ENCODE assay signal across 24 cellular contexts in the genomic region with DNA sequence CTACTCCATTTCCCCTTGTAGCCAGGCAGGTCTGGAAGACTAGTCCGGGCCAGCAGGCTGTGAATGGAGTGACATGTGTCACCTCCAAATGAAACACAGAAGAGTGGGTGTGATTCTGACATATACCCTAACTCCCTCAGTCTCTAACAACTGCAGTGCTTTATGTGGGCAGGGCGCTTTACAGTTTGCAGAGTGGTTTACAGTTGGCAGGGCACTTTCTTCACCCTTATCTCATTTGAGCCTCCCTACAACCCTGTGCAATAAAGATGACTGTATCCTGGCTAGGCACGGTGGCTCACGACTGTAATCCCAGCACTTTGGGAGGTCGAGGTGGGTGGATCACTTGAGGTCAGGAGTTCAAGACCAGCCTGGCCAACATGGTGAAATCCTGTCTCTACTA.
A peak's percentile ranks its signal among the peaks of the same experiment; 100 is the strongest.
DNase-seq lines count a peak whose midpoint lies in the region; ATAC-seq, FAIRE-seq and TF ChIP-seq lines count a peak whose summit lies in the region.
"Had no signal": no experiment of that assay in that cellular context is flagged by ENCODE, and none has a peak within 500 bp of the region (broad histone marks: within the 10 kb centered on the region; RNA-seq: fewer than 3 reads in every experiment).

No MANE protein-coding gene starts in this region.

- no peak overlapping the region for H4K8ac ChIP-seq in neuronal stem cell (ENCODE audit: low read depth, low read length)

- FAIRE-seq in astrocyte (lab: Jason Lieb, UNC) = no peak
- FAIRE-seq: A204.1, G401.6, GM12891, GM19239 had no signal

- H3K27ac ChIP-seq in astrocyte (ENCODE audit: low read depth, low read length) (no peak overlapping the region), neuronal stem cell (replicated peaks; ENCODE audit: low read length) (no peak overlapping the region), transverse colon (no peak overlapping the region)
- H3K27ac ChIP-seq: BLaER1 had no signal

- TF ChIP-seq POLR2A in transverse colon (IDR thresholded peaks at IDR 0.05) = no peak

- H3K4me2 ChIP-seq in astrocyte (ENCODE audit: low read length) = no peak overlapping the region
- H3K4me2 ChIP-seq in neuronal stem cell (ENCODE audit: insufficient read depth, low read length, poor library complexity, severe bottlenecking) = no peak overlapping the region
- H3K4me2 ChIP-seq: BLaER1 had no signal

- TF ChIP-seq CTCF in astrocyte (IDR thresholded peaks at IDR 0.05; ENCODE audit: insufficient read depth, low read depth, low read length) (no peak), transverse colon (IDR thresholded peaks at IDR 0.05) (no peak)

- no peak overlapping the region for H2BK120ac ChIP-seq in neuronal stem cell (ENCODE audit: low read depth, low read length)

- H2BK5ac ChIP-seq in neuronal stem cell (ENCODE audit: low read length) = no peak overlapping the region

- H3K14ac ChIP-seq in neuronal stem cell (ENCODE audit: low read length) = no peak overlapping the region

- in situ Hi-C loops in transverse colon (cut with MboI; ENCODE audit: low pct_ligation_motif_present in 1 of 4, low pct_unique_long_range_greater_than_20kb in 1 of 4, low sequenced_read_pairs in 3 of 4) = no loop called here

- H3K9me3 ChIP-seq in astrocyte (ENCODE audit: insufficient read depth, low read depth, low read length) = no peaks in the 10 kb centered on the region
- no peaks in the 10 kb centered on the region for H3K9me3 ChIP-seq in neuronal stem cell (replicated peaks in 1 of 2; ENCODE audit: control insufficient read depth in 2 of 2, insufficient read depth in 1 of 2, low read depth in 1 of 2, low read length in 2 of 2)
- no peaks in the 10 kb centered on the region for H3K9me3 ChIP-seq in transverse colon
- H3K9me3 ChIP-seq: BE2C, BLaER1 had no signal

- H3K4me3 ChIP-seq in astrocyte (ENCODE audit: insufficient read depth, low read depth, low read length) (no peak overlapping the region), neuronal stem cell (ENCODE audit: low read length in 2 of 2) (no peak overlapping the region), transverse colon (no peak overlapping the region)
- H3K4me3 ChIP-seq: BLaER1 had no signal

- WGBS in neuronal stem cell (ENCODE audit: extremely low coverage in 2 of 2, insufficient read length in 2 of 2, insufficient replicate concordance in 1 of 2), 2 donors = no CpG with 5 or more reads among the region's 5 CpGs
- WGBS in transverse colon (ENCODE audit: low coverage in 1 of 2), 2 donors = 20 to 57% methylated on average over 1 to 5 of the region's 5 CpGs

- no peak overlapping the region for H4K91ac ChIP-seq in neuronal stem cell (ENCODE audit: low read depth, low read length, poor library complexity)

- ATAC-seq in left colon (peak; percentile 69), HG02623 (IDR thresholded peaks at IDR 0.05; ENCODE audit: unreplicated experiment) (no peak)

- no peak overlapping the region for H2AFZ ChIP-seq in astrocyte (ENCODE audit: low read depth, low read length)
- no peak overlapping the region for H2AFZ ChIP-seq in neuronal stem cell (ENCODE audit: low read length)

- no peak overlapping the region for H3K4ac ChIP-seq in neuronal stem cell (ENCODE audit: low read length)

- H3K27ac Mint-ChIP-seq in astrocyte (ENCODE audit: unreplicated experiment) = no peak overlapping the region
- no peak overlapping the region for H3K27ac Mint-ChIP-seq in activated CD4-positive, alpha-beta memory T cell treated with anti-CD3 and anti-CD28 coated beads, Interleukin-2, amount 10 ng/mL, durations not matched to agents 7 days and 5 days
- H3K27ac Mint-ChIP-seq: CD4-positive, CD25-positive, alpha-beta regulatory T cell; CD8-positive, alpha-beta memory T cell had no signal

- H3K79me1 ChIP-seq in neuronal stem cell (ENCODE audit: low read depth, low read length) = no peaks in the 10 kb centered on the region

- TF ChIP-seq EP300 in transverse colon (IDR thresholded peaks at IDR 0.05; ENCODE audit: low read depth) = no peak

- no peaks in the 10 kb centered on the region for H4K20me1 ChIP-seq in astrocyte (ENCODE audit: insufficient read depth, low read length)
- H4K20me1 ChIP-seq: BLaER1 had no signal

- no peaks in the 10 kb centered on the region for H3K36me3 ChIP-seq in astrocyte (ENCODE audit: insufficient read depth, low read length)
- H3K36me3 ChIP-seq in neuronal stem cell (replicated peaks in 1 of 2; ENCODE audit: control insufficient read depth in 2 of 2, insufficient read depth in 2 of 2, low read length in 2 of 2) = no peaks in the 10 kb centered on the region
- H3K36me3 ChIP-seq in transverse colon = no peaks in the 10 kb centered on the region
- H3K36me3 ChIP-seq: BE2C, BLaER1 had no signal

- CTCF ChIA-PET in activated CD4-positive, alpha-beta memory T cell treated with anti-CD3 and anti-CD28 coated beads, Interleukin-2, amount 10 ng/mL, durations not matched to agents 7 days and 5 days (lab: Charles Lee) = no interaction called here

- H3K27me3 Mint-ChIP-seq in astrocyte (ENCODE audit: low read depth, unreplicated experiment) = peaks cover 66% of the 10 kb centered on the region
- H3K27me3 Mint-ChIP-seq in activated CD4-positive, alpha-beta memory T cell treated with anti-CD3 and anti-CD28 coated beads, Interleukin-2, amount 10 ng/mL, durations not matched to agents 7 days and 5 days = peaks cover 4% of the 10 kb centered on the region

- no peak overlapping the region for H2BK12ac ChIP-seq in neuronal stem cell (ENCODE audit: low read length)

- H3K36me3 Mint-ChIP-seq in astrocyte (ENCODE audit: low read depth, unreplicated experiment) = no peaks in the 10 kb centered on the region
- H3K36me3 Mint-ChIP-seq in activated CD4-positive, alpha-beta memory T cell treated with anti-CD3 and anti-CD28 coated beads, Interleukin-2, amount 10 ng/mL, durations not matched to agents 7 days and 5 days (ENCODE audit: low read depth) = no peaks in the 10 kb centered on the region
- H3K36me3 Mint-ChIP-seq: CD14-positive monocyte; CD4-positive, alpha-beta memory T cell; CD4-positive, CD25-positive, alpha-beta regulatory T cell; CD8-positive, alpha-beta memory T cell had no signal

- H3K4me3 Mint-ChIP-seq in astrocyte (ENCODE audit: unreplicated experiment) = peak overlapping the region; percentile 6
- H3K4me3 Mint-ChIP-seq in activated CD4-positive, alpha-beta memory T cell treated with anti-CD3 and anti-CD28 coated beads, Interleukin-2, amount 10 ng/mL, durations not matched to agents 7 days and 5 days = no peak overlapping the region
- H3K4me3 Mint-ChIP-seq: CD14-positive monocyte; CD4-positive, alpha-beta memory T cell; CD4-positive, CD25-positive, alpha-beta regulatory T cell; CD8-positive, alpha-beta memory T cell had no signal

- H3K23ac ChIP-seq in neuronal stem cell (ENCODE audit: low read depth, low read length, poor library complexity) = no peak overlapping the region

- peaks cover 3% of the 10 kb centered on the region for H3K9me3 Mint-ChIP-seq in astrocyte (ENCODE audit: unreplicated experiment)
- H3K9me3 Mint-ChIP-seq in activated CD4-positive, alpha-beta memory T cell treated with anti-CD3 and anti-CD28 coated beads, Interleukin-2, amount 10 ng/mL, durations not matched to agents 7 days and 5 days = no peaks in the 10 kb centered on the region

- H3K4me1 Mint-ChIP-seq in astrocyte (ENCODE audit: low read depth, unreplicated experiment) = no peaks in the 10 kb centered on the region
- no peaks in the 10 kb centered on the region for H3K4me1 Mint-ChIP-seq in activated CD4-positive, alpha-beta memory T cell treated with anti-CD3 and anti-CD28 coated beads, Interleukin-2, amount 10 ng/mL, durations not matched to agents 7 days and 5 days
- H3K4me1 Mint-ChIP-seq: CD14-positive monocyte; CD4-positive, alpha-beta memory T cell; CD4-positive, CD25-positive, alpha-beta regulatory T cell; CD8-positive, alpha-beta memory T cell had no signal

- H3K9ac ChIP-seq in astrocyte (ENCODE audit: low read length) = no peak overlapping the region
- H3K9ac ChIP-seq in neuronal stem cell (ENCODE audit: low read depth, low read length, poor library complexity) = no peak overlapping the region
- H3K9ac ChIP-seq: BLaER1 had no signal

- H2BK15ac ChIP-seq in neuronal stem cell (ENCODE audit: low read length) = no peak overlapping the region

- no peaks in the 10 kb centered on the region for H3K4me1 ChIP-seq in astrocyte (ENCODE audit: insufficient read depth, low read length)
- peaks cover 0 to 23% of the 10 kb centered on the region in 2 donors for H3K4me1 ChIP-seq in neuronal stem cell (ENCODE audit: control insufficient read depth in 2 of 2, insufficient read depth in 1 of 2, low read depth in 1 of 2, low read length in 2 of 2)
- peaks cover 0 to 15% (median 7%) of the 10 kb centered on the region in 4 donors for H3K4me1 ChIP-seq in transverse colon
- H3K4me1 ChIP-seq: BE2C, BLaER1 had no signal

- DNase-seq in astrocyte (ENCODE audit: low read depth) (no peak), left colon (no peak), neuronal stem cell (ENCODE audit: low spot score) (no peak), transverse colon (peak; percentile 16), superior temporal gyrus (ENCODE audit: extremely low spot score) (no peak)
- no peak for DNase-seq in activated CD4-positive, alpha-beta memory T cell treated with anti-CD3 and anti-CD28 coated beads, Interleukin-2, amount 10 ng/mL, durations not matched to agents 7 days and 5 days
- DNase-seq in stimulated activated naive CD4-positive, alpha-beta T cell treated with Interleukin-2 at 50 U/mL for 16 hours (lab: John Stamatoyannopoulos, UW) = no peak
- DNase-seq: 8988T; ACHN; BE2C; C1 segment of cervical spinal cord; CD4-positive, alpha-beta memory T cell; CD4-positive, CD25-positive, alpha-beta regulatory T cell; CD8-positive, alpha-beta memory T cell; COR-L47; DMS79 treated with DMSO at 0.1 percent for 48 hours; GF-D8 had no signal

- intact Hi-C loops in left colon (cut with DNase I, micrococcal nuclease) (no loop called here), transverse colon (cut with DNase I; ENCODE audit: low total_unique reads) (no loop called here)

- peaks cover 20% of the 10 kb centered on the region for H3K27me3 ChIP-seq in astrocyte (ENCODE audit: insufficient read depth, low read length)
- peaks cover 0 to 13% (median 0%) of the 10 kb centered on the region in 3 experiments for H3K27me3 ChIP-seq in neuronal stem cell (ENCODE audit: control insufficient read depth in 3 of 3, insufficient read depth in 3 of 3, low read depth in 1 of 3, low read length in 3 of 3)
- H3K27me3 ChIP-seq in transverse colon = no peaks in the 10 kb centered on the region
- H3K27me3 ChIP-seq: BE2C, BLaER1 had no signal

- POLR2A ChIA-PET in activated CD4-positive, alpha-beta memory T cell treated with anti-CD3 and anti-CD28 coated beads, Interleukin-2, amount 10 ng/mL, durations not matched to agents 7 days and 5 days (lab: Charles Lee) = no interaction called here

- no peaks in the 10 kb centered on the region for H3K79me2 ChIP-seq in astrocyte (ENCODE audit: insufficient read depth, low read length)

- peak overlapping the region; percentile 44 for H2AK5ac ChIP-seq in neuronal stem cell (ENCODE audit: low read depth, low read length)

- H3K18ac ChIP-seq in neuronal stem cell (ENCODE audit: low read length) = no peak overlapping the region
